Comparison of ENCODE assay signal across 1 cellular context in the genomic region with DNA sequence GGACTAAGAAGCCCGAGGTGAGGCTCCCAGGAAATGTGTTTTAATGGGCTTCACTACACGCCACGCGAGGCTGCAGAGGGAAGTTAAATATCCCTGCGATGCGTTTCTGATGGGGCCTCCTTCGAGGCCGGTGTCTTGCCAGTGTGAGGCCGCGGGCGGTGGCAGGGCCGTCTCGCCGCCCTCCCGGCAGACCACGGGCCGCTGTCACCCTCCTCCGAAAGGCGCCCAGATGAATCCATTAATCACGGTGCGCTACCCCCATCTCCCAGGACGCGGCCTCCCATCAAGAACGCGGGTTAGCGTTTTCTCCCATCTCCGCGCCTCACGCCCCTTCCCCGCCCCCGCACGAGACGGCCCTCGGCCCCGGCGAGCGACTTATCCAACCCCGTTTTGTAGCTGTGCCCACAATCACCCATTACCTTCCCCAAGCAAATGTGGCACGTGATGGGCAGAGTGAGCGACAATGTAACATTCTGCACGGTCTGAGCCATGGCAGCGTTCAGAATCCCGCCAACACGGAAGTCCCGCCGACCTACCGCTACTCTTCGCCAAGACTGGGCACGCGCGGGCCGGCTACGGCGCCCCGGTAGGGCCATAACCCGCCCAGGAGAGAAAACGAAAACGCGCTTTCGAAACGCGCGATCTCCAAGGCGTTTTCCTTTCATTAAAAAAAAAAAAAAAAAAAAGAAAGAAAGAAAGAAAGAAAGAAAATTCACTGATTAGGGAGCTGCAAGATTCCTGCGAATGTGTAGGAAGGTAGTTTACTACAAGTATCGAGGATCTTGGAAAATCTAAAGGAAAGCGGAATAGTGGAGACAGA.
TF ChIP-seq lines count a peak whose summit lies in the region.

A gene with protein sequence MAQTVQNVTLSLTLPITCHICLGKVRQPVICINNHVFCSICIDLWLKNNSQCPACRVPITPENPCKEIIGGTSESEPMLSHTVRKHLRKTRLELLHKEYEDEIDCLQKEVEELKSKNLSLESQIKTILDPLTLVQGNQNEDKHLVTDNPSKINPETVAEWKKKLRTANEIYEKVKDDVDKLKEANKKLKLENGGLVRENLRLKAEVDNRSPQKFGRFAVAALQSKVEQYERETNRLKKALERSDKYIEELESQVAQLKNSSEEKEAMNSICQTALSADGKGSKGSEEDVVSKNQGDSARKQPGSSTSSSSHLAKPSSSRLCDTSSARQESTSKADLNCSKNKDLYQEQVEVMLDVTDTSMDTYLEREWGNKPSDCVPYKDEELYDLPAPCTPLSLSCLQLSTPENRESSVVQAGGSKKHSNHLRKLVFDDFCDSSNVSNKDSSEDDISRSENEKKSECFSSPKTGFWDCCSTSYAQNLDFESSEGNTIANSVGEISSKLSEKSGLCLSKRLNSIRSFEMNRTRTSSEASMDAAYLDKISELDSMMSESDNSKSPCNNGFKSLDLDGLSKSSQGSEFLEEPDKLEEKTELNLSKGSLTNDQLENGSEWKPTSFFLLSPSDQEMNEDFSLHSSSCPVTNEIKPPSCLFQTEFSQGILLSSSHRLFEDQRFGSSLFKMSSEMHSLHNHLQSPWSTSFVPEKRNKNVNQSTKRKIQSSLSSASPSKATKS (minus strand): TSS at position 526 of the 820 bp plus-strand sequence. CDS start 35 bp downstream, at position 491.

TF ChIP-seq in HepG2, 621 proteins besides CTCF, POLR2A, EP300 and RAD21 (continued from another document and continues in another):
- TF ChIP-seq, protein P1, sequence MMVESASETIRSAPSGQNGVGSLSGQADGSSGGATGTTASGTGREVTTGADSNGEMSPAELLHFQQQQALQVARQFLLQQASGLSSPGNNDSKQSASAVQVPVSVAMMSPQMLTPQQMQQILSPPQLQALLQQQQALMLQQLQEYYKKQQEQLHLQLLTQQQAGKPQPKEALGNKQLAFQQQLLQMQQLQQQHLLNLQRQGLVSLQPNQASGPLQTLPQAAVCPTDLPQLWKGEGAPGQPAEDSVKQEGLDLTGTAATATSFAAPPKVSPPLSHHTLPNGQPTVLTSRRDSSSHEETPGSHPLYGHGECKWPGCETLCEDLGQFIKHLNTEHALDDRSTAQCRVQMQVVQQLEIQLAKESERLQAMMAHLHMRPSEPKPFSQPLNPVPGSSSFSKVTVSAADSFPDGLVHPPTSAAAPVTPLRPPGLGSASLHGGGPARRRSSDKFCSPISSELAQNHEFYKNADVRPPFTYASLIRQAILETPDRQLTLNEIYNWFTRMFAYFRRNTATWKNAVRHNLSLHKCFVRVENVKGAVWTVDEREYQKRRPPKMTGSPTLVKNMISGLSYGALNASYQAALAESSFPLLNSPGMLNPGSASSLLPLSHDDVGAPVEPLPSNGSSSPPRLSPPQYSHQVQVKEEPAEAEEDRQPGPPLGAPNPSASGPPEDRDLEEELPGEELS (CRISPR knock-in tag; IDR thresholded peaks at IDR 0.05) = no peak
- TF ChIP-seq PHF21A (CRISPR knock-in tag; IDR thresholded peaks at IDR 0.05) = no peak
- peak; percentile 88; the same call in 1 of the 2 replicates for TF ChIP-seq ZNF337 (CRISPR knock-in tag; IDR thresholded peaks at IDR 0.05; ENCODE audit: borderline replicate concordance, low read depth)
- TF ChIP-seq ZNF224 (CRISPR knock-in tag; IDR thresholded peaks at IDR 0.05) = peak; percentile 86; the same call in 1 of the 2 replicates
- TF ChIP-seq WIZ (CRISPR knock-in tag; IDR thresholded peaks at IDR 0.05) = 0 out of 2 replicates have a peak, but pooled peaks have one; percentile 59
- TF ChIP-seq, protein P2, sequence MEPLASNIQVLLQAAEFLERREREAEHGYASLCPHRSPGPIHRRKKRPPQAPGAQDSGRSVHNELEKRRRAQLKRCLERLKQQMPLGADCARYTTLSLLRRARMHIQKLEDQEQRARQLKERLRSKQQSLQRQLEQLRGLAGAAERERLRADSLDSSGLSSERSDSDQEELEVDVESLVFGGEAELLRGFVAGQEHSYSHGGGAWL (CRISPR knock-in tag; IDR thresholded peaks at IDR 0.05) = peak; percentile 62; the same call in 1 of the 2 replicates
- no peak for TF ChIP-seq ZNF567 (CRISPR knock-in tag; IDR thresholded peaks at IDR 0.05; ENCODE audit: borderline replicate concordance)
- 0 out of 2 replicates have a peak, but pooled peaks have one; percentile 64 for TF ChIP-seq ZNF605 (CRISPR knock-in tag; IDR thresholded peaks at IDR 0.05)
- TF ChIP-seq ZNF792 (CRISPR knock-in tag; IDR thresholded peaks at IDR 0.05) = peak; percentile 39; the same call in 1 of the 2 replicates
- TF ChIP-seq BRCA1 (CRISPR knock-in tag; IDR thresholded peaks at IDR 0.05) = peak; percentile 53; the same call in 1 of the 2 replicates
- TF ChIP-seq ZNF10 (CRISPR knock-in tag; IDR thresholded peaks at IDR 0.05; ENCODE audit: borderline replicate concordance, low read depth) = no peak
- TF ChIP-seq ZBTB38 (CRISPR knock-in tag; IDR thresholded peaks at IDR 0.05) = peak; percentile 72; the same call in 1 of the 2 replicates
- no peak; the same call in 1 of the 2 replicates for TF ChIP-seq ZBTB8A (CRISPR knock-in tag; IDR thresholded peaks at IDR 0.05; ENCODE audit: borderline replicate concordance, low read depth)
- no peak for TF ChIP-seq ATAD3A (CRISPR knock-in tag; IDR thresholded peaks at IDR 0.05)
- TF ChIP-seq ZNF891 (CRISPR knock-in tag; IDR thresholded peaks at IDR 0.05) = peak; percentile 74
- TF ChIP-seq, protein P3, sequence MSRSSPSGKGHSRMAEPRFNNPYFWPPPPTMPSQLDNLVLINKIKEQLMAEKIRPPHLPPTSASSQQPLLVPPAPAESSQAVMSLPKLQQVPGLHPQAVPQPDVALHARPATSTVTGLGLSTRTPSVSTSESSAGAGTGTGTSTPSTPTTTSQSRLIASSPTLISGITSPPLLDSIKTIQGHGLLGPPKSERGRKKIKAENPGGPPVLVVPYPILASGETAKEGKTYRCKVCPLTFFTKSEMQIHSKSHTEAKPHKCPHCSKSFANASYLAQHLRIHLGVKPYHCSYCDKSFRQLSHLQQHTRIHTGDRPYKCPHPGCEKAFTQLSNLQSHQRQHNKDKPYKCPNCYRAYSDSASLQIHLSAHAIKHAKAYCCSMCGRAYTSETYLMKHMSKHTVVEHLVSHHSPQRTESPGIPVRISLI (CRISPR knock-in tag; IDR thresholded peaks at IDR 0.05; ENCODE audit: borderline replicate concordance) = peak; percentile 73; the same call in 1 of the 2 replicates
- no peak for TF ChIP-seq ZNF33B (CRISPR knock-in tag; IDR thresholded peaks at IDR 0.05)
- TF ChIP-seq, protein P4, sequence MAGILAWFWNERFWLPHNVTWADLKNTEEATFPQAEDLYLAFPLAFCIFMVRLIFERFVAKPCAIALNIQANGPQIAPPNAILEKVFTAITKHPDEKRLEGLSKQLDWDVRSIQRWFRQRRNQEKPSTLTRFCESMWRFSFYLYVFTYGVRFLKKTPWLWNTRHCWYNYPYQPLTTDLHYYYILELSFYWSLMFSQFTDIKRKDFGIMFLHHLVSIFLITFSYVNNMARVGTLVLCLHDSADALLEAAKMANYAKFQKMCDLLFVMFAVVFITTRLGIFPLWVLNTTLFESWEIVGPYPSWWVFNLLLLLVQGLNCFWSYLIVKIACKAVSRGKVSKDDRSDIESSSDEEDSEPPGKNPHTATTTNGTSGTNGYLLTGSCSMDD (CRISPR knock-in tag; IDR thresholded peaks at IDR 0.05) = no peak
- TF ChIP-seq, protein P5, sequence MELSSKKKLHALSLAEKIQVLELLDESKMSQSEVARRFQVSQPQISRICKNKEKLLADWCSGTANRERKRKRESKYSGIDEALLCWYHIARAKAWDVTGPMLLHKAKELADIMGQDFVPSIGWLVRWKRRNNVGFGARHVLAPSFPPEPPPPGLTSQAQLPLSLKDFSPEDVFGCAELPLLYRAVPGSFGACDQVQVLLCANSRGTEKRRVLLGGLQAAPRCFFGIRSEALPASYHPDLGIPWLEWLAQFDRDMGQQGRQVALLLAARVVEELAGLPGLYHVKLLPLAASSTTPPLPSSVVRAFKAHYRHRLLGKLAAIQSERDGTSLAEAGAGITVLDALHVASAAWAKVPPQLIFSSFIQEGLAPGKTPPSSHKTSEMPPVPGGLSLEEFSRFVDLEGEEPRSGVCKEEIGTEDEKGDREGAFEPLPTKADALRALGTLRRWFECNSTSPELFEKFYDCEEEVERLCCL (CRISPR knock-in tag; IDR thresholded peaks at IDR 0.05; ENCODE audit: borderline replicate concordance) = peak; percentile 55; the same call in 1 of the 2 replicates
- TF ChIP-seq CREM (IDR thresholded peaks at IDR 0.05) = peak; percentile 13; the same call in 1 of the 2 replicates
- no peak for TF ChIP-seq CREM (CRISPR knock-in tag; IDR thresholded peaks at IDR 0.05)
- TF ChIP-seq RFX3 (CRISPR knock-in tag; IDR thresholded peaks at IDR 0.05) = no peak; the same call in 1 of the 2 replicates
- peak; percentile 23; the same call in 1 of the 2 replicates for TF ChIP-seq TBX3 (IDR thresholded peaks at IDR 0.05; ENCODE audit: borderline replicate concordance)
- no peak for TF ChIP-seq ZNF7 (CRISPR knock-in tag; IDR thresholded peaks at IDR 0.05)
- TF ChIP-seq SP2 (CRISPR knock-in tag; IDR thresholded peaks at IDR 0.05) = peak; percentile 82
- TF ChIP-seq ZNF484 (CRISPR knock-in tag; IDR thresholded peaks at IDR 0.05; ENCODE audit: borderline replicate concordance, low read depth) = no peak
- no peak for TF ChIP-seq ZNF30 (CRISPR knock-in tag; IDR thresholded peaks at IDR 0.05)
- TF ChIP-seq, protein P6, sequence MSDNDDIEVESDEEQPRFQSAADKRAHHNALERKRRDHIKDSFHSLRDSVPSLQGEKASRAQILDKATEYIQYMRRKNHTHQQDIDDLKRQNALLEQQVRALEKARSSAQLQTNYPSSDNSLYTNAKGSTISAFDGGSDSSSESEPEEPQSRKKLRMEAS (IDR thresholded peaks at IDR 0.05) = peak; percentile 91
- no peak; the same call in 1 of the 2 replicates for TF ChIP-seq SMAD1 (CRISPR knock-in tag; IDR thresholded peaks at IDR 0.05; ENCODE audit: borderline replicate concordance, low read depth)
- TF ChIP-seq, protein P7, sequence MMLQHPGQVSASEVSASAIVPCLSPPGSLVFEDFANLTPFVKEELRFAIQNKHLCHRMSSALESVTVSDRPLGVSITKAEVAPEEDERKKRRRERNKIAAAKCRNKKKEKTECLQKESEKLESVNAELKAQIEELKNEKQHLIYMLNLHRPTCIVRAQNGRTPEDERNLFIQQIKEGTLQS (CRISPR knock-in tag; IDR thresholded peaks at IDR 0.05) = no peak
- TF ChIP-seq ZFP82 (CRISPR knock-in tag; IDR thresholded peaks at IDR 0.05; ENCODE audit: borderline replicate concordance) = no peak
- TF ChIP-seq, protein P8, sequence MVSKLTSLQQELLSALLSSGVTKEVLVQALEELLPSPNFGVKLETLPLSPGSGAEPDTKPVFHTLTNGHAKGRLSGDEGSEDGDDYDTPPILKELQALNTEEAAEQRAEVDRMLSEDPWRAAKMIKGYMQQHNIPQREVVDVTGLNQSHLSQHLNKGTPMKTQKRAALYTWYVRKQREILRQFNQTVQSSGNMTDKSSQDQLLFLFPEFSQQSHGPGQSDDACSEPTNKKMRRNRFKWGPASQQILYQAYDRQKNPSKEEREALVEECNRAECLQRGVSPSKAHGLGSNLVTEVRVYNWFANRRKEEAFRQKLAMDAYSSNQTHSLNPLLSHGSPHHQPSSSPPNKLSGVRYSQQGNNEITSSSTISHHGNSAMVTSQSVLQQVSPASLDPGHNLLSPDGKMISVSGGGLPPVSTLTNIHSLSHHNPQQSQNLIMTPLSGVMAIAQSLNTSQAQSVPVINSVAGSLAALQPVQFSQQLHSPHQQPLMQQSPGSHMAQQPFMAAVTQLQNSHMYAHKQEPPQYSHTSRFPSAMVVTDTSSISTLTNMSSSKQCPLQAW (CRISPR knock-in tag; IDR thresholded peaks at IDR 0.05) = peak; percentile 67; the same call in 1 of the 2 replicates
- peak; percentile 50; the same call in 1 of the 2 replicates for TF ChIP-seq ZSCAN9 (CRISPR knock-in tag; IDR thresholded peaks at IDR 0.05; ENCODE audit: borderline replicate concordance)
- TF ChIP-seq SAFB2 (CRISPR knock-in tag; IDR thresholded peaks at IDR 0.05; ENCODE audit: borderline replicate concordance, low read depth) = no peak; the same call in 1 of the 2 replicates
- no peak for TF ChIP-seq ZNF720 (CRISPR knock-in tag; IDR thresholded peaks at IDR 0.05)
- no peak for TF ChIP-seq CBX1 (IDR thresholded peaks at IDR 0.05; ENCODE audit: low read depth)
- no peak for TF ChIP-seq SRSF9 (IDR thresholded peaks at IDR 0.05; ENCODE audit: borderline replicate concordance, insufficient read depth, low read depth, low read length, poor library complexity, severe bottlenecking)
- TF ChIP-seq, protein P9, sequence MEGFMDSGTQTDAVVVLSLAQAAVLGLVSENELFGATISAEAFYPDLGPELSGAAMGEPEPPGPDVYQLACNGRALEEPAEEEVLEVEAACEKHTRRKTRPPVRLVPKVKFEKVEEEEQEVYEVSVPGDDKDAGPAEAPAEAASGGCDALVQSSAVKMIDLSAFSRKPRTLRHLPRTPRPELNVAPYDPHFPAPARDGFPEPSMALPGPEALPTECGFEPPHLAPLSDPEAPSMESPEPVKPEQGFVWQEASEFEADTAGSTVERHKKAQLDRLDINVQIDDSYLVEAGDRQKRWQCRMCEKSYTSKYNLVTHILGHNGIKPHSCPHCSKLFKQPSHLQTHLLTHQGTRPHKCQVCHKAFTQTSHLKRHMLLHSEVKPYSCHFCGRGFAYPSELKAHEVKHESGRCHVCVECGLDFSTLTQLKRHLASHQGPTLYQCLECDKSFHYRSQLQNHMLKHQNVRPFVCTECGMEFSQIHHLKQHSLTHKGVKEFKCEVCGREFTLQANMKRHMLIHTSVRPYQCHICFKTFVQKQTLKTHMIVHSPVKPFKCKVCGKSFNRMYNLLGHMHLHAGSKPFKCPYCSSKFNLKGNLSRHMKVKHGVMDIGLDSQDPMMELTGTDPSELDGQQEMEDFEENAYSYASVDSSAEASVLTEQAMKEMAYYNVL (CRISPR knock-in tag; IDR thresholded peaks at IDR 0.05; ENCODE audit: borderline replicate concordance) = peak; percentile 53; the same call in 1 of the 2 replicates
- TF ChIP-seq, protein P10, sequence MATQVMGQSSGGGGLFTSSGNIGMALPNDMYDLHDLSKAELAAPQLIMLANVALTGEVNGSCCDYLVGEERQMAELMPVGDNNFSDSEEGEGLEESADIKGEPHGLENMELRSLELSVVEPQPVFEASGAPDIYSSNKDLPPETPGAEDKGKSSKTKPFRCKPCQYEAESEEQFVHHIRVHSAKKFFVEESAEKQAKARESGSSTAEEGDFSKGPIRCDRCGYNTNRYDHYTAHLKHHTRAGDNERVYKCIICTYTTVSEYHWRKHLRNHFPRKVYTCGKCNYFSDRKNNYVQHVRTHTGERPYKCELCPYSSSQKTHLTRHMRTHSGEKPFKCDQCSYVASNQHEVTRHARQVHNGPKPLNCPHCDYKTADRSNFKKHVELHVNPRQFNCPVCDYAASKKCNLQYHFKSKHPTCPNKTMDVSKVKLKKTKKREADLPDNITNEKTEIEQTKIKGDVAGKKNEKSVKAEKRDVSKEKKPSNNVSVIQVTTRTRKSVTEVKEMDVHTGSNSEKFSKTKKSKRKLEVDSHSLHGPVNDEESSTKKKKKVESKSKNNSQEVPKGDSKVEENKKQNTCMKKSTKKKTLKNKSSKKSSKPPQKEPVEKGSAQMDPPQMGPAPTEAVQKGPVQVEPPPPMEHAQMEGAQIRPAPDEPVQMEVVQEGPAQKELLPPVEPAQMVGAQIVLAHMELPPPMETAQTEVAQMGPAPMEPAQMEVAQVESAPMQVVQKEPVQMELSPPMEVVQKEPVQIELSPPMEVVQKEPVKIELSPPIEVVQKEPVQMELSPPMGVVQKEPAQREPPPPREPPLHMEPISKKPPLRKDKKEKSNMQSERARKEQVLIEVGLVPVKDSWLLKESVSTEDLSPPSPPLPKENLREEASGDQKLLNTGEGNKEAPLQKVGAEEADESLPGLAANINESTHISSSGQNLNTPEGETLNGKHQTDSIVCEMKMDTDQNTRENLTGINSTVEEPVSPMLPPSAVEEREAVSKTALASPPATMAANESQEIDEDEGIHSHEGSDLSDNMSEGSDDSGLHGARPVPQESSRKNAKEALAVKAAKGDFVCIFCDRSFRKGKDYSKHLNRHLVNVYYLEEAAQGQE (IDR thresholded peaks at IDR 0.05; ENCODE audit: borderline replicate concordance in 1 of 2, low read depth in 1 of 2, low read length in 2 of 2) = 0 out of 4 replicates have a peak, but pooled peaks of 1 of the 2 experiments have one; percentile 36
